In genomic region chr2:130019402-130019801, GRCh38 we compare ENCODE assay signal across 37 cellular contexts. TPM values are rescaled to one million over a fixed set of nuclear protein-coding genes. Genes with fewer than 3 reads are reported as not detected.
"Had no signal": no experiment of that assay in that cellular context is flagged by ENCODE, and none has a peak within 500 bp of the region (broad histone marks: within the 10 kb centered on the region; RNA-seq: fewer than 3 reads in every experiment).

No MANE protein-coding gene starts in this region.

- DNase-seq: Karpas-422, Kasumi-1, MG63, MM.1S, MV-4-11, NCI-H1048, NCI-H1092, NCI-H1092 treated with DMSO at 0.1 percent for 48 hours, NCI-H1105, NCI-H1105 treated with DMSO at 0.1 percent for 48 hours, NCI-H1417, NCI-H1417 treated with DMSO at 0.1 percent for 48 hours, NCI-H1436, NCI-H1436 treated with DMSO at 0.1 percent for 48 hours, NCI-H146, NCI-H1694, NCI-H1694 treated with DMSO at 0.1 percent for 48 hours, NCI-H187, NCI-H187 treated with DMSO at 0.1 percent for 48 hours, NCI-H1930, NCI-H2029, NCI-H2029 treated with DMSO at 0.1 percent for 48 hours, NCI-H2081, NCI-H2081 treated with DMSO at 0.1 percent for 48 hours, NCI-H2107, NCI-H2171, NCI-H2171 treated with DMSO at 0.1 percent for 48 hours, NCI-H2227 treated with DMSO at 0.1 percent for 48 hours, NCI-H226, NCI-H345, NCI-H446, NCI-H446 treated with DMSO at 0.1 percent for 48 hours, NCI-H510A had no signal

- H3K9me3 ChIP-seq: MG63 had no signal

- H3K27me3 ChIP-seq: MG63 had no signal

- H3K27ac ChIP-seq: KMS-11 had no signal

- H3K4me2 ChIP-seq: KMS-11 had no signal

- H3K36me3 ChIP-seq: MG63 had no signal

- H3K4me3 ChIP-seq: MG63 had no signal

- H3K9ac ChIP-seq: KMS-11 had no signal

RNA-seq across cellular contexts. Expression of gene RAB6C, which starts 39.9 kb away (rescaled TPM):
- total RNA-seq: LHCN-M2, MCF 10A, NCI-H460 had no signal
